Comparison of ENCODE assay signal across 1 cellular context in genomic region chr16:82878466-82878865, GRCh38.
TF ChIP-seq lines count a peak whose summit lies in the region.

No MANE protein-coding gene starts in this region.

TF ChIP-seq in GM23338, 12 proteins besides CTCF, POLR2A, EP300 and RAD21:
- no peak for TF ChIP-seq ZNF462 (CRISPR knock-in tag; IDR thresholded peaks at IDR 0.05)
- TF ChIP-seq EZH2 (IDR thresholded peaks at IDR 0.05; ENCODE audit: low read depth, unreplicated experiment) = no peak
- no peak for TF ChIP-seq STAT1 (IDR thresholded peaks at IDR 0.05; ENCODE audit: unreplicated experiment)
- no peak for TF ChIP-seq ZNF114 (CRISPR knock-in tag; IDR thresholded peaks at IDR 0.05)
- no peak for TF ChIP-seq EZH2phosphoT487 (IDR thresholded peaks at IDR 0.05; ENCODE audit: unreplicated experiment)
- no peak for TF ChIP-seq POLR2AphosphoS5 (IDR thresholded peaks at IDR 0.05; ENCODE audit: low read depth)
- no peak for TF ChIP-seq REST (IDR thresholded peaks at IDR 0.05; ENCODE audit: unreplicated experiment)
- TF ChIP-seq JUNB (IDR thresholded peaks at IDR 0.05; ENCODE audit: unreplicated experiment) = no peak
- no peak for TF ChIP-seq CREB1 (CRISPR knock-in tag; IDR thresholded peaks at IDR 0.05; ENCODE audit: low read depth)
